ENCODE assay signal across 19 cellular contexts in genomic region chr14:56423591-56423991, GRCh38.
DNase-seq lines count a peak whose midpoint lies in the region; ATAC-seq, FAIRE-seq and TF ChIP-seq lines count a peak whose summit lies in the region.
"Had no signal": no experiment of that assay in that cellular context is flagged by ENCODE, and none has a peak within 500 bp of the region (broad histone marks: within the 10 kb centered on the region; RNA-seq: fewer than 3 reads in every experiment).

No MANE protein-coding gene starts in this region.

- H3K9me3 ChIP-seq in heart right ventricle = peaks cover 0 to 5% (median 0%) of the 10 kb centered on the region in 11 donors
- no peaks in the 10 kb centered on the region for H3K9me3 ChIP-seq in right atrium auricular region
- H3K9me3 ChIP-seq in right cardiac atrium (ENCODE audit: control insufficient read depth, low read length) = no peaks in the 10 kb centered on the region
- no peaks in the 10 kb centered on the region for H3K9me3 ChIP-seq in tibial nerve
- H3K9me3 ChIP-seq: prostate gland had no signal

- peak in 1 of 2 donors; percentile 16 for DNase-seq in heart right ventricle
- DNase-seq in right atrium auricular region (ENCODE audit: low spot score) = no peak
- peak; percentile 51 for DNase-seq in astrocyte of the spinal cord (ENCODE audit: low read depth, low spot score)
- DNase-seq in right cardiac atrium = peak in 1 of 3 donors; percentile 29
- no peak for DNase-seq in COR-L47 (lab: John Stamatoyannopoulos, UW)
- DNase-seq in tibial nerve (ENCODE audit: low spot score in 2 of 2) = no peak
- no peak for DNase-seq in D721Med (ENCODE audit: insufficient read length, low spot score)
- DNase-seq: activated CD4-positive, alpha-beta T cell treated with anti-CD3 and anti-CD28 coated beads for 36 hours; activated CD8-positive, alpha-beta memory T cell treated with anti-CD3 and anti-CD28 coated beads, Interleukin-2, amount 50 U/mL, for 48 hours; DMS153; H9; hippocampal formation; left cardiac atrium; NCI-H1092 treated with DMSO at 0.1 percent for 48 hours; NCI-H2227 treated with DMSO at 0.1 percent for 48 hours; NK-92 treated with Interleukin-12 subunit alpha and Interleukin-12 subunit beta, amount 100 ng/mL, for 24 hours; SHP77 had no signal

- H3K4me1 ChIP-seq in heart right ventricle (peaks cover 0 to 22% (median 8%) of the 10 kb centered on the region in 9 donors), right atrium auricular region (no peaks in the 10 kb centered on the region), right cardiac atrium (ENCODE audit: control insufficient read depth, insufficient read depth, low read length) (no peaks in the 10 kb centered on the region), tibial nerve (peaks cover 0 to 20% (median 0%) of the 10 kb centered on the region in 4 donors)
- H3K4me1 ChIP-seq: prostate gland had no signal

- ATAC-seq in heart right ventricle (peak in 6 of 8 donors; percentile 11 to 52 (median 33)), right cardiac atrium (peak; percentile 31 to 52), GM18858 (IDR thresholded peaks at IDR 0.05; ENCODE audit: unreplicated experiment) (no peak)
- ATAC-seq: activated CD4-positive, alpha-beta T cell treated with anti-CD3 and anti-CD28 coated beads for 36 hours had no signal

- in situ Hi-C loops in astrocyte of the spinal cord (cut with HindIII; ENCODE audit: low sequenced_read_pairs) = no loop called here

- no peaks in the 10 kb centered on the region for H3K27me3 ChIP-seq in heart right ventricle
- H3K27me3 ChIP-seq in right atrium auricular region = no peaks in the 10 kb centered on the region
- H3K27me3 ChIP-seq in right cardiac atrium (ENCODE audit: control insufficient read depth, insufficient read depth) = no peaks in the 10 kb centered on the region
- H3K27me3 ChIP-seq in tibial nerve = no peaks in the 10 kb centered on the region

- H3K27ac ChIP-seq in heart right ventricle = no peak overlapping the region
- no peak overlapping the region for H3K27ac ChIP-seq in right atrium auricular region
- H3K27ac ChIP-seq in right cardiac atrium (ENCODE audit: low read length) = no peak overlapping the region
- peak overlapping the region in 2 of 4 donors; percentile 16 to 26 for H3K27ac ChIP-seq in tibial nerve
- H3K27ac ChIP-seq: prostate gland had no signal

- 33 to 39% methylated on average over 3 of the region's 3 CpGs for WGBS in heart right ventricle, 2 donors
- 39% methylated on average over 3 of the region's 3 CpGs for WGBS in right cardiac atrium
- 17 to 33% methylated on average over 3 of the region's 3 CpGs for WGBS in tibial nerve, 2 donors

- no peak overlapping the region for H3K4me3 ChIP-seq in heart right ventricle
- H3K4me3 ChIP-seq in right atrium auricular region = no peak overlapping the region
- H3K4me3 ChIP-seq in astrocyte of the spinal cord (ENCODE audit: low read depth, low read length) = no peak overlapping the region
- H3K4me3 ChIP-seq in right cardiac atrium (ENCODE audit: low read length) = no peak overlapping the region
- no peak overlapping the region for H3K4me3 ChIP-seq in tibial nerve
- H3K4me3 ChIP-seq: prostate gland had no signal

- TF ChIP-seq POLR2A in tibial nerve (IDR thresholded peaks at IDR 0.05) = no peak

- intact Hi-C loops in heart right ventricle (cut with DNase I) = loop anchor here in 5 of 10 donors (5.0 to 10.0 kb wide), 5 partner anchors 179 to 716 kb away; no protein-coding TSS in a partner anchor
- intact Hi-C loops in right cardiac atrium (cut with DNase I) = loop anchor here in 1 of 4 donors (5.0 kb wide), 1 partner anchor 716 kb away; no protein-coding TSS in a partner anchor

- no peak for TF ChIP-seq CTCF in heart right ventricle (IDR thresholded peaks at IDR 0.05)
- TF ChIP-seq CTCF in right atrium auricular region (IDR thresholded peaks at IDR 0.05) = no peak
- TF ChIP-seq CTCF in astrocyte of the spinal cord (IDR thresholded peaks at IDR 0.05; ENCODE audit: low read depth, low read length) = no peak
- TF ChIP-seq CTCF in tibial nerve (IDR thresholded peaks at IDR 0.05) = no peak
- no peak for TF ChIP-seq CTCF in D721Med (IDR thresholded peaks at IDR 0.05; ENCODE audit: insufficient read depth, missing control alignments)

- no peak for FAIRE-seq in D721Med (lab: Jason Lieb, UNC)

- no peak for TF ChIP-seq EP300 in tibial nerve (IDR thresholded peaks at IDR 0.05)

- H3K36me3 ChIP-seq in heart right ventricle (no peaks in the 10 kb centered on the region), right atrium auricular region (no peaks in the 10 kb centered on the region), tibial nerve (no peaks in the 10 kb centered on the region)
- H3K36me3 ChIP-seq: prostate gland had no signal
